In the genomic region with DNA sequence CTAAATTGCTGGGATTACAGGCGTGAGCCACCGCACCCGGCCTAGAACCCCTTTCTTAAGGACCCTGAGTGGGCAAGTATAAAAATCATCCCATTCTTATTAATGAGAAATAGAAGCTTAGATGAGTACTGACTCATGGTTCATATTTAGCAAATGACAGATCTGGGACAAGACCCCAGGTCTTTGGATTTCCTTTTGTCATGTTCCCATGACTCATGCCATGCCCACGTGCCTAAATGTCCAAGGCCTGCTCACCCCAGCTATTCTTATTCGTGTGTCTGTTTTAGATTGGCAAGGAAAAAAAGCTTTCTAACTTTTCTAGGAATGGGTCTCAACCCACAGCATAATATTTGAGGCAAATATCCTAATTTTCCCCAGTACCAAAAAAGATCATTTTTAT, we compare ENCODE assay signal across 18 cellular contexts. TPM values are rescaled to one million over a fixed set of nuclear protein-coding genes. Genes with fewer than 3 reads are reported as not detected.
DNase-seq lines count a peak whose midpoint lies in the region; ATAC-seq and TF ChIP-seq lines count a peak whose summit lies in the region.
"Had no signal": no experiment of that assay in that cellular context is flagged by ENCODE, and none has a peak within 500 bp of the region (broad histone marks: within the 10 kb centered on the region; RNA-seq: fewer than 3 reads in every experiment).

No MANE protein-coding gene starts in this region.

- no peaks in the 10 kb centered on the region for H3K9me3 ChIP-seq in fibroblast of lung (ENCODE audit: control insufficient read depth, insufficient read depth, low read depth, low read length)
- H3K9me3 ChIP-seq in gastrocnemius medialis, result no peaks in the 10 kb centered on the region
- no peaks in the 10 kb centered on the region for H3K9me3 ChIP-seq in MM.1S (replicated peaks; ENCODE audit: insufficient read depth, low read length)
- H3K9me3 ChIP-seq: body of pancreas, ovary had no signal

- H3K36me3 ChIP-seq in fibroblast of lung (ENCODE audit: control insufficient read depth, insufficient read depth, low read length), result no peaks in the 10 kb centered on the region
- no peaks in the 10 kb centered on the region for H3K36me3 ChIP-seq in gastrocnemius medialis
- no peaks in the 10 kb centered on the region for H3K36me3 ChIP-seq in MM.1S (replicated peaks; ENCODE audit: insufficient read depth, low read length)
- H3K36me3 ChIP-seq: ovary had no signal

- no peaks in the 10 kb centered on the region for H3K27me3 ChIP-seq in fibroblast of lung (ENCODE audit: control insufficient read depth, insufficient read depth, low read length)
- no peaks in the 10 kb centered on the region for H3K27me3 ChIP-seq in gastrocnemius medialis
- H3K27me3 ChIP-seq in MM.1S (replicated peaks; ENCODE audit: insufficient read depth, low read length), result no peaks in the 10 kb centered on the region
- H3K27me3 ChIP-seq: body of pancreas, ovary had no signal

- no peaks in the 10 kb centered on the region for H3F3A ChIP-seq in MM.1S (ENCODE audit: insufficient read depth, low read length)

- TF ChIP-seq POLR2A in gastrocnemius medialis (IDR thresholded peaks at IDR 0.05), result no peak

- H3K4me1 ChIP-seq in fibroblast of lung (ENCODE audit: control insufficient read depth, extremely low read depth, insufficient read depth, low read length) (peaks cover 19% of the 10 kb centered on the region), gastrocnemius medialis (peaks cover 22 to 33% of the 10 kb centered on the region in 2 donors), MM.1S (ENCODE audit: low read length) (no peaks in the 10 kb centered on the region)
- H3K4me1 ChIP-seq: body of pancreas had no signal

- H4K20me1 ChIP-seq in fibroblast of lung (ENCODE audit: control insufficient read depth, extremely low read depth, insufficient read depth, low read length) (no peaks in the 10 kb centered on the region), MM.1S (ENCODE audit: insufficient read depth, low read length) (no peaks in the 10 kb centered on the region)

- in situ Hi-C loops in gastrocnemius medialis (cut with MboI; ENCODE audit: low sequenced_read_pairs in 4 of 4), result loop anchor here in 1 of 4 donors (25.0 kb wide), 1 partner anchor 451 kb away; no protein-coding TSS in a partner anchor

- DNase-seq in AG10803 (ENCODE audit: low read depth), result peak; percentile 63
- DNase-seq in RPMI7951 (ENCODE audit: low read depth), result peak; percentile 66
- peak in 1 of 2 donors; percentile 76 for DNase-seq in fibroblast of lung (ENCODE audit: low read depth in 2 of 2)
- peak; percentile 55 to 71 for DNase-seq in gastrocnemius medialis
- no peak for DNase-seq in ureter (ENCODE audit: low spot score)
- no peak for DNase-seq in stimulated activated CD4-positive, alpha-beta T cell treated with anti-CD3 and anti-CD28 coated beads, Interleukin-4, amount 100 ng/mL, for 1 hour
- no peak for DNase-seq in MM.1S
- no peak for DNase-seq in NCI-H1436 (lab: John Stamatoyannopoulos, UW)
- DNase-seq: activated CD4-positive, CD25-positive, alpha-beta regulatory T cell treated with anti-CD3 and anti-CD28 coated beads, Interleukin-2, amount 50 U/mL, for 72 hours; body of pancreas; COR-L47; GOT3; Karpas-422; NCI-H1417 treated with DMSO at 0.1 percent for 48 hours; NCI-H2227 treated with DMSO at 0.1 percent for 48 hours; ovary; T-helper 17 cell had no signal

- no peak overlapping the region for H3K9ac ChIP-seq in fibroblast of lung (ENCODE audit: insufficient read depth, low read length)
- no peak overlapping the region for H3K9ac ChIP-seq in MM.1S (ENCODE audit: low read length)

- H3K4me3 ChIP-seq in AG10803 (ENCODE audit: low read length) (no peak overlapping the region), fibroblast of lung (replicated peaks in 1 of 4; ENCODE audit: control extremely low read depth in 1 of 4, insufficient read depth in 1 of 4, low read depth in 3 of 4, low read length in 4 of 4) (no peak overlapping the region), gastrocnemius medialis (no peak overlapping the region), MM.1S (ENCODE audit: low read length) (no peak overlapping the region)
- H3K4me3 ChIP-seq: body of pancreas, GM12878, ovary had no signal

- H3K27ac ChIP-seq in fibroblast of lung (ENCODE audit: insufficient read depth, low read length) (peak overlapping the region; percentile 1), gastrocnemius medialis (peak overlapping the region; percentile 78 to 90 (median 81)), MM.1S (ENCODE audit: low read length) (no peak overlapping the region)
- H3K27ac ChIP-seq: body of pancreas, ovary had no signal

- TF ChIP-seq CTCF in AG10803 (conservative IDR thresholded peaks at IDR 0.05; ENCODE audit: low read length) (no peak), fibroblast of lung (conservative IDR thresholded peaks at IDR 0.05 in 1 of 2, IDR thresholded peaks at IDR 0.05 in 1 of 2; ENCODE audit: low read depth in 1 of 2, low read length in 2 of 2) (no peak), gastrocnemius medialis (IDR thresholded peaks at IDR 0.05 in 4 of 5, conservative IDR thresholded peaks at IDR 0.05 in 1 of 5) (no peak), MM.1S (IDR thresholded peaks at IDR 0.05; ENCODE audit: low read length) (no peak)

- no peak overlapping the region for H2AFZ ChIP-seq in fibroblast of lung (ENCODE audit: low read length)
- H2AFZ ChIP-seq in MM.1S (ENCODE audit: low read length), result no peak overlapping the region

- H3K9me2 ChIP-seq in MM.1S (replicated peaks; ENCODE audit: insufficient read depth, low read length), result no peaks in the 10 kb centered on the region

- peak; percentile 87 to 91 for ATAC-seq in gastrocnemius medialis
- ATAC-seq: body of pancreas, GM12878, T-helper 17 cell had no signal

- intact Hi-C loops in gastrocnemius medialis (cut with DNase I; ENCODE audit: low total_unique reads), result loop anchor here (10.0 kb wide), 1 partner anchor 739 kb away; the partner anchor contains the start of genes TMEM167A and XRCC4

- H3K79me2 ChIP-seq in fibroblast of lung (ENCODE audit: control insufficient read depth, insufficient read depth, low read length) (no peaks in the 10 kb centered on the region), MM.1S (ENCODE audit: low read length) (no peaks in the 10 kb centered on the region)

- H3K4me2 ChIP-seq in fibroblast of lung (ENCODE audit: extremely low read depth, insufficient read depth, low read length) (no peak overlapping the region), MM.1S (ENCODE audit: low read depth, low read length) (no peak overlapping the region)

RNA-seq across cellular contexts. Expression of gene RPS23, which starts 57.7 kb away (rescaled TPM):
- 3,875 and 4,006 TPM in 2 replicates for total RNA-seq in RPMI7951 (2014; rRNA removed; shearing (Covaris generic))
- total RNA-seq in fibroblast of lung (2,712 and 5,838 TPM in 2 replicates), gastrocnemius medialis (1,000 to 10,000 TPM; 3,129 to 4,184 (median 3,721) TPM), ureter (1,778 TPM)
- polyA plus RNA-seq in fibroblast of lung, result 6,619 and 7,387 TPM in 2 replicates
- polyA plus RNA-seq in fibroblast of lung (2012), result 3,368 and 3,934 TPM in 2 replicates
- 44.4 and 58.9 TPM in 2 replicates for polyA minus RNA-seq in fibroblast of lung (ENCODE audit: low replicate concordance)

Comparison
In these comparisons a context has a peak if more than half of its experiments do, and no peak if none do; other contexts are left out.
1. DNase-seq: peak in AG10803 (single experiment), RPMI7951 (single experiment) and gastrocnemius medialis (2 of 2); none in ureter (single experiment), stimulated activated CD4-positive, alpha-beta T cell treated with anti-CD3 and anti-CD28 coated beads, Interleukin-4, amount 100 ng/mL, for 1 hour (single experiment), MM.1S (single experiment) and NCI-H1436 (single experiment).